1 cellular context compared by ENCODE assay signal in the genomic region with DNA sequence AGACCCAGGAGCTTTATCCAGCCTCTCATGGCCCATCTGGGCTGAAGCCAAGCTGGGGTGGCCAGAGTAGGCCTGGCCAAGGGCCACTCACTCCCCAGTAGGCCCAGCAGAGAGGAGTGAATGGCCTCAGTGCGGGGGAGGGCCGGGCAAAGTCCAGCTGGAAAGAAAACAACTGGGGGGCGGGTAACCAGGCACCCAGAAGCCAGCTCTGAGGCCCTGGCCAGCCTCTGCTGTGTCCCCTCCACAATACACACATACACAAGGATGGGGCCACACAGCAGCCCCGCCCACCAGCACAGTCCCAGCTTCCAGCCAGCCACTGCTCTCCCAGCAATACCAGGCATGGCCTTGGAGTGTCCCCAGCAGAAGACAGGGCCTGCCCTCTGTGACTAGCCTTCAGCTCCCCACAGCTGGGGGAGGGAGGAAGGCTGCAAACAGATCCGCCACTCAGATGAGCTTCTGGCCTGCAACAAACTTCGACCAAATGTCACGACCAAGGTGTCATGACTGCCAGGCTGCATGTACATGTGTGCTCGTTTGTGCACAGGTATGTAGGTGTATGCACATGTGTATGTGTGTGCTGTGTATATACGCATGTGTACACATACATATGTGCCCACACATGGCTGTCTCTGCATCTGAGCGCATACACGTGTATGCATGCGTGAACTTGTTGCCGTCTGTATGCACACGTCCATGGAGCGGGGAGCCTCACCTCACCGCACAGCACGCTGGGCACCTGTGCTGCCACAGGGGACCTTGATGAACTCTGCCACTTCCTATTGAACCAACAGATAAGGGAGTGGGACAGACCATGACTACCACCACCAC.
TF ChIP-seq lines count a peak whose summit lies in the region.

No MANE protein-coding gene starts in this region.

TF ChIP-seq in HepG2, 621 proteins besides CTCF, POLR2A, EP300 and RAD21 (continued from another document and continues in another):
- peak; percentile 82 for TF ChIP-seq ZNF280D (CRISPR knock-in tag; IDR thresholded peaks at IDR 0.05)
- peak; percentile 99 for TF ChIP-seq ZNF430 (CRISPR knock-in tag; IDR thresholded peaks at IDR 0.05)
- TF ChIP-seq, protein P1, sequence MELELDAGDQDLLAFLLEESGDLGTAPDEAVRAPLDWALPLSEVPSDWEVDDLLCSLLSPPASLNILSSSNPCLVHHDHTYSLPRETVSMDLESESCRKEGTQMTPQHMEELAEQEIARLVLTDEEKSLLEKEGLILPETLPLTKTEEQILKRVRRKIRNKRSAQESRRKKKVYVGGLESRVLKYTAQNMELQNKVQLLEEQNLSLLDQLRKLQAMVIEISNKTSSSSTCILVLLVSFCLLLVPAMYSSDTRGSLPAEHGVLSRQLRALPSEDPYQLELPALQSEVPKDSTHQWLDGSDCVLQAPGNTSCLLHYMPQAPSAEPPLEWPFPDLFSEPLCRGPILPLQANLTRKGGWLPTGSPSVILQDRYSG (CRISPR knock-in tag; IDR thresholded peaks at IDR 0.05): no peak; the same call in 1 of the 2 replicates
- TF ChIP-seq, protein P2, sequence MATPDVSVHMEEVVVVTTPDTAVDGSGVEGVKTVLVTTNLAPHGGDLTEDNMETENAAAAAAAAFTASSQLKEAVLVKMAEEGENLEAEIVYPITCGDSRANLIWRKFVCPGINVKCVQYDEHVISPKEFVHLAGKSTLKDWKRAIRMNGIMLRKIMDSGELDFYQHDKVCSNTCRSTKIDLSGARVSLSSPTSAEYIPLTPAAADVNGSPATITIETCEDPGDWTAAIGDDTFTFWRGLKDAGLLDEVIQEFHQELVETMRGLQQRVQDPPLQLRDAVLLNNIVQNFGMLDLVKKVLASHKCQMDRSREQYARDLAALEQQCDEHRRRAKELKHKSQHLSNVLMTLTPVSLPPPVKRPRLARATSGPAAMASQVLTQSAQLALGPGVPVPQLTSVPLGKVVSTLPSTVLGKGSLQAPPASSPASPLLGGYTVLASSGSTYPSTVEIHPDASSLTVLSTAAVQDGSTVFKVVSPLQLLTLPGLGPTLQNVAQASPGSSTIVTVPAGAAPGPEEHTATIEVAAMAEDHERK (CRISPR knock-in tag; IDR thresholded peaks at IDR 0.05; ENCODE audit: low read depth): no peak
- TF ChIP-seq ZSCAN30 (CRISPR knock-in tag; IDR thresholded peaks at IDR 0.05): no peak; the same call in 1 of the 2 replicates
- peak; percentile 100 for TF ChIP-seq ZNF747 (CRISPR knock-in tag; IDR thresholded peaks at IDR 0.05; ENCODE audit: borderline replicate concordance)
- TF ChIP-seq, protein P3, sequence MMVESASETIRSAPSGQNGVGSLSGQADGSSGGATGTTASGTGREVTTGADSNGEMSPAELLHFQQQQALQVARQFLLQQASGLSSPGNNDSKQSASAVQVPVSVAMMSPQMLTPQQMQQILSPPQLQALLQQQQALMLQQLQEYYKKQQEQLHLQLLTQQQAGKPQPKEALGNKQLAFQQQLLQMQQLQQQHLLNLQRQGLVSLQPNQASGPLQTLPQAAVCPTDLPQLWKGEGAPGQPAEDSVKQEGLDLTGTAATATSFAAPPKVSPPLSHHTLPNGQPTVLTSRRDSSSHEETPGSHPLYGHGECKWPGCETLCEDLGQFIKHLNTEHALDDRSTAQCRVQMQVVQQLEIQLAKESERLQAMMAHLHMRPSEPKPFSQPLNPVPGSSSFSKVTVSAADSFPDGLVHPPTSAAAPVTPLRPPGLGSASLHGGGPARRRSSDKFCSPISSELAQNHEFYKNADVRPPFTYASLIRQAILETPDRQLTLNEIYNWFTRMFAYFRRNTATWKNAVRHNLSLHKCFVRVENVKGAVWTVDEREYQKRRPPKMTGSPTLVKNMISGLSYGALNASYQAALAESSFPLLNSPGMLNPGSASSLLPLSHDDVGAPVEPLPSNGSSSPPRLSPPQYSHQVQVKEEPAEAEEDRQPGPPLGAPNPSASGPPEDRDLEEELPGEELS (CRISPR knock-in tag; IDR thresholded peaks at IDR 0.05): peak; percentile 100
- TF ChIP-seq ZNF607 (CRISPR knock-in tag; IDR thresholded peaks at IDR 0.05; ENCODE audit: borderline replicate concordance): peak; percentile 96; the same call in 1 of the 2 replicates
- TF ChIP-seq HMGXB3 (CRISPR knock-in tag; IDR thresholded peaks at IDR 0.05; ENCODE audit: borderline replicate concordance): peak; percentile 95; the same call in 1 of the 2 replicates
- peak; percentile 99 for TF ChIP-seq KDM6A (CRISPR knock-in tag; IDR thresholded peaks at IDR 0.05; ENCODE audit: low read depth)
- peak; percentile 59; the same call in 1 of the 2 replicates for TF ChIP-seq ZNF367 (CRISPR knock-in tag; IDR thresholded peaks at IDR 0.05; ENCODE audit: borderline replicate concordance)
- TF ChIP-seq MTF2 (CRISPR knock-in tag; IDR thresholded peaks at IDR 0.05; ENCODE audit: borderline replicate concordance): peak; percentile 78; the same call in 1 of the 2 replicates
- TF ChIP-seq NFIB (CRISPR knock-in tag; IDR thresholded peaks at IDR 0.05; ENCODE audit: borderline replicate concordance): no peak
- no peak for TF ChIP-seq PLRG1 (conservative IDR thresholded peaks at IDR 0.05)
- TF ChIP-seq RFX1 (IDR thresholded peaks at IDR 0.05): peak; percentile 75; the same call in 1 of the 2 replicates
- peak; percentile 99 for TF ChIP-seq HOXA9 (CRISPR knock-in tag; IDR thresholded peaks at IDR 0.05; ENCODE audit: borderline replicate concordance)
- peak; percentile 98 for TF ChIP-seq ZFP37 (CRISPR knock-in tag; IDR thresholded peaks at IDR 0.05; ENCODE audit: borderline replicate concordance)
- no peak; a peak in 1 of 4 replicates for TF ChIP-seq MAFK (conservative IDR thresholded peaks at IDR 0.05 in 1 of 2, IDR thresholded peaks at IDR 0.05 in 1 of 2; ENCODE audit: low read length in 2 of 2)
- peak; percentile 98 for TF ChIP-seq ZC3H13 (CRISPR knock-in tag; IDR thresholded peaks at IDR 0.05)
- TF ChIP-seq ZNF709 (CRISPR knock-in tag; IDR thresholded peaks at IDR 0.05): no peak
- peak; percentile 98 for TF ChIP-seq KDM2A (CRISPR knock-in tag; IDR thresholded peaks at IDR 0.05; ENCODE audit: borderline replicate concordance, low read depth)
- TF ChIP-seq ZNF350 (CRISPR knock-in tag; IDR thresholded peaks at IDR 0.05; ENCODE audit: borderline replicate concordance, low read depth): peak; percentile 100
- TF ChIP-seq KMT2B (CRISPR knock-in tag; IDR thresholded peaks at IDR 0.05): peak; percentile 70
- TF ChIP-seq, protein P4, sequence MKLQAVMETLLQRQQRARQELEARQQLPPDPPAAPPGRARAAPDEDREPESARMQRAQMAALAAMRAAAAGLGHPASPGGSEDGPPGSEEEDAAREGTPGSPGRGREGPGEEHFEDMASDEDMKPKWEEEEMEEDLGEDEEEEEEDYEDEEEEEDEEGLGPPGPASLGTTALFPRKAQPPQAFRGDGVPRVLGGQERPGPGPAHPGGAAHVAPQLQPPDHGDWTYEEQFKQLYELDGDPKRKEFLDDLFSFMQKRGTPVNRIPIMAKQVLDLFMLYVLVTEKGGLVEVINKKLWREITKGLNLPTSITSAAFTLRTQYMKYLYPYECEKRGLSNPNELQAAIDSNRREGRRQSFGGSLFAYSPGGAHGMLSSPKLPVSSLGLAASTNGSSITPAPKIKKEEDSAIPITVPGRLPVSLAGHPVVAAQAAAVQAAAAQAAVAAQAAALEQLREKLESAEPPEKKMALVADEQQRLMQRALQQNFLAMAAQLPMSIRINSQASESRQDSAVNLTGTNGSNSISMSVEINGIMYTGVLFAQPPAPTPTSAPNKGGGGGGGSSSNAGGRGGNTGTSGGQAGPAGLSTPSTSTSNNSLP (IDR thresholded peaks at IDR 0.05; ENCODE audit: low read depth, low read length): no peak; the same call in 1 of the 2 replicates
- peak; percentile 95 for TF ChIP-seq ZNF740 (CRISPR knock-in tag; IDR thresholded peaks at IDR 0.05)
- TF ChIP-seq EEA1 (CRISPR knock-in tag; IDR thresholded peaks at IDR 0.05; ENCODE audit: borderline replicate concordance): peak; percentile 88; the same call in 1 of the 2 replicates
- peak; percentile 71; the same call in 1 of the 2 replicates for TF ChIP-seq ZXDC (CRISPR knock-in tag; IDR thresholded peaks at IDR 0.05)
- TF ChIP-seq, protein P5, sequence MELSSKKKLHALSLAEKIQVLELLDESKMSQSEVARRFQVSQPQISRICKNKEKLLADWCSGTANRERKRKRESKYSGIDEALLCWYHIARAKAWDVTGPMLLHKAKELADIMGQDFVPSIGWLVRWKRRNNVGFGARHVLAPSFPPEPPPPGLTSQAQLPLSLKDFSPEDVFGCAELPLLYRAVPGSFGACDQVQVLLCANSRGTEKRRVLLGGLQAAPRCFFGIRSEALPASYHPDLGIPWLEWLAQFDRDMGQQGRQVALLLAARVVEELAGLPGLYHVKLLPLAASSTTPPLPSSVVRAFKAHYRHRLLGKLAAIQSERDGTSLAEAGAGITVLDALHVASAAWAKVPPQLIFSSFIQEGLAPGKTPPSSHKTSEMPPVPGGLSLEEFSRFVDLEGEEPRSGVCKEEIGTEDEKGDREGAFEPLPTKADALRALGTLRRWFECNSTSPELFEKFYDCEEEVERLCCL (CRISPR knock-in tag; IDR thresholded peaks at IDR 0.05; ENCODE audit: borderline replicate concordance): peak; percentile 79; the same call in 1 of the 2 replicates
- TF ChIP-seq SSRP1 (CRISPR knock-in tag; IDR thresholded peaks at IDR 0.05): peak; percentile 95; the same call in 1 of the 2 replicates
- no peak for TF ChIP-seq HNRNPK (IDR thresholded peaks at IDR 0.05; ENCODE audit: low read depth, low read length, poor library complexity, severe bottlenecking)
- TF ChIP-seq ZNF615 (CRISPR knock-in tag; IDR thresholded peaks at IDR 0.05; ENCODE audit: borderline replicate concordance): peak; percentile 85; the same call in 1 of the 2 replicates
- TF ChIP-seq ZNF616 (CRISPR knock-in tag; IDR thresholded peaks at IDR 0.05; ENCODE audit: low read depth): peak; percentile 80
- TF ChIP-seq YEATS2 (CRISPR knock-in tag; IDR thresholded peaks at IDR 0.05; ENCODE audit: borderline replicate concordance): peak; percentile 84
- TF ChIP-seq ZNF713 (CRISPR knock-in tag; IDR thresholded peaks at IDR 0.05): peak; percentile 97
